10 cellular contexts compared by ENCODE assay signal in genomic region chr15:100663066-100663465, GRCh38.
DNase-seq lines count a peak whose midpoint lies in the region; ATAC-seq and TF ChIP-seq lines count a peak whose summit lies in the region.
"Had no signal": no experiment of that assay in that cellular context is flagged by ENCODE, and none has a peak within 500 bp of the region (broad histone marks: within the 10 kb centered on the region; RNA-seq: fewer than 3 reads in every experiment).

No MANE protein-coding gene starts in this region.

- peak; percentile 59 for DNase-seq in NCI-H2171 (lab: John Stamatoyannopoulos, UW)
- DNase-seq in cardiac fibroblast (ENCODE audit: low read depth in 2 of 2), result no peak
- peak; percentile 55 for DNase-seq in retinal pigment epithelial cell (ENCODE audit: low read depth)
- no peak for DNase-seq in NCI-H774 (lab: John Stamatoyannopoulos, UW)
- DNase-seq in NCI-H748 treated with DMSO at 0.1 percent for 48 hours (lab: John Stamatoyannopoulos, UW), result no peak
- DNase-seq: naive B cell, NCI-H2081 had no signal

- no peak overlapping the region for H3K4me3 ChIP-seq in cardiac fibroblast (replicated peaks in 1 of 2; ENCODE audit: low read depth in 2 of 2, low read length in 2 of 2)
- no peak overlapping the region for H3K4me3 ChIP-seq in retinal pigment epithelial cell (ENCODE audit: low read length)
- H3K4me3 ChIP-seq: vagina had no signal

- ATAC-seq in GM21717 (IDR thresholded peaks at IDR 0.05; ENCODE audit: unreplicated experiment), result no peak

- TF ChIP-seq CTCF in GM12874 (IDR thresholded peaks at IDR 0.05; ENCODE audit: insufficient read depth, low read depth, low read length), result 0 out of 2 replicates have a peak, but pooled peaks have one; percentile 5
- peak; percentile 29 for TF ChIP-seq CTCF in cardiac fibroblast (IDR thresholded peaks at IDR 0.05; ENCODE audit: low read depth, low read length)
- TF ChIP-seq CTCF in retinal pigment epithelial cell (conservative IDR thresholded peaks at IDR 0.05; ENCODE audit: low read depth, low read length), result peak; percentile 58

Comparison
In these comparisons a context has a peak if more than half of its experiments do, and no peak if none do; other contexts are left out.
1. CTCF ChIP-seq: peak in every context shown above with its lines; median percentile 58 in retinal pigment epithelial cell; 29 in cardiac fibroblast; 5 in GM12874.
2. DNase-seq: peak in NCI-H2171 (single experiment) and retinal pigment epithelial cell (single experiment); none in cardiac fibroblast (0 of 2), NCI-H774 (single experiment) and NCI-H748 treated with DMSO at 0.1 percent for 48 hours (single experiment).